14 cellular contexts compared by ENCODE assay signal in the genomic region with DNA sequence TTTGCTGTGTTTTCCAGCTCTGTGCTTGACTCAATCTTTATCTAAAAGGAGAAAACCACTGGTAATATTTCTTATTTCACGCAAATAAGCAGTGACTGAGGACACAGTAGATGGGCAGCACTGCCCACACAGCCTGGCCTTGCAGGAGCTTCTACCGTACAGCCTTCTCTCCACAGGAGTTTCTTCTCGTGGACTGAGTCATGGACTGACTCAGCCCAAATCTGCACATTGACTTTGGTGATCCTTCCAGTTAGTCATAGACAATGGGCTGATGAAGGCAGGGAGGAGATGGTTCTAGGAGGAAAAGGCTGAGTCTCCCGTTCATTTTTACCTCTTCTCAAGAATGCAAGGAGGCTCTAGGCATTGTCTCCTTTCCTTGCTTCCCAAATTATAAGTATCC.
DNase-seq lines count a peak whose midpoint lies in the region; ATAC-seq, FAIRE-seq and TF ChIP-seq lines count a peak whose summit lies in the region.
"Had no signal": no experiment of that assay in that cellular context is flagged by ENCODE, and none has a peak within 500 bp of the region (broad histone marks: within the 10 kb centered on the region; RNA-seq: fewer than 3 reads in every experiment).

No MANE protein-coding gene starts in this region.

- no peaks in the 10 kb centered on the region for H3K4me1 ChIP-seq in left lung
- H3K4me1 ChIP-seq: upper lobe of right lung had no signal

- no peaks in the 10 kb centered on the region for H3K27me3 ChIP-seq in left lung
- H3K27me3 ChIP-seq: upper lobe of right lung had no signal

- no peak for TF ChIP-seq CTCF in left lung (IDR thresholded peaks at IDR 0.05)

- FAIRE-seq in GM12891 (lab: Jason Lieb, UNC), result no peak
- FAIRE-seq: GM19239 had no signal

- ATAC-seq in left lung, result peak; percentile 75
- ATAC-seq in HG02623 (IDR thresholded peaks at IDR 0.05; ENCODE audit: unreplicated experiment), result no peak
- ATAC-seq: upper lobe of right lung, WTC11 had no signal

- TF ChIP-seq POLR2A in GM12891 (IDR thresholded peaks at IDR 0.05; ENCODE audit: low read depth, low read length), result no peak

- no peak overlapping the region for H3K4me3 ChIP-seq in left lung
- H3K4me3 ChIP-seq: upper lobe of right lung had no signal

- DNase-seq in AG08396 (ENCODE audit: low spot score), result peak; percentile 48
- peak; percentile 67 for DNase-seq in LHCN-M2 (ENCODE audit: low read depth)
- peak in 2 of 61 donors; percentile 19 to 36 for DNase-seq in caudate nucleus (lab: John Stamatoyannopoulos, UW)
- DNase-seq in left lung, result no peak
- DNase-seq in GM12891 (ENCODE audit: insufficient read length, low spot score), result no peak
- no peak for DNase-seq in NCI-H1048 (lab: John Stamatoyannopoulos, UW)
- DNase-seq in MV-4-11 (lab: John Stamatoyannopoulos, UW), result no peak
- DNase-seq: CD4-positive, alpha-beta T cell; Kasumi-1; SIG-M5; upper lobe of right lung had no signal

- H3K36me3 ChIP-seq in left lung, result peaks cover 0 to 29% of the 10 kb centered on the region in 2 donors

- H3K9me3 ChIP-seq in left lung, result no peaks in the 10 kb centered on the region
- H3K9me3 ChIP-seq: upper lobe of right lung had no signal

- H3K27ac ChIP-seq in caudate nucleus (ENCODE audit: low read depth, low read length) (peak overlapping the region; percentile 46), left lung (no peak overlapping the region)
- H3K27ac ChIP-seq: upper lobe of right lung had no signal

- intact Hi-C loops in left lung (cut with DNase I), result no loop called here

TF ChIP-seq in GM12891, 5 proteins besides CTCF, POLR2A, EP300 and RAD21:
- TF ChIP-seq POU2F2 (IDR thresholded peaks at IDR 0.05; ENCODE audit: low read depth, low read length) (no peak), PAX5 (IDR thresholded peaks at IDR 0.05; ENCODE audit: insufficient read depth, low read length, severe bottlenecking) (no peak), POLR2AphosphoS5 (IDR thresholded peaks at IDR 0.05; ENCODE audit: low read depth, low read length) (no peak), SPI1 (IDR thresholded peaks at IDR 0.05; ENCODE audit: low read depth, low read length) (no peak), TAF1 (IDR thresholded peaks at IDR 0.05; ENCODE audit: low read depth, low read length) (no peak)

Comparison
In these comparisons a context has a peak if more than half of its experiments do, and no peak if none do; other contexts are left out.
1. DNase-seq: peak in AG08396 (single experiment) and LHCN-M2 (single experiment); none in left lung (0 of 2), GM12891 (single experiment), NCI-H1048 (single experiment) and MV-4-11 (single experiment).